In the genomic region with DNA sequence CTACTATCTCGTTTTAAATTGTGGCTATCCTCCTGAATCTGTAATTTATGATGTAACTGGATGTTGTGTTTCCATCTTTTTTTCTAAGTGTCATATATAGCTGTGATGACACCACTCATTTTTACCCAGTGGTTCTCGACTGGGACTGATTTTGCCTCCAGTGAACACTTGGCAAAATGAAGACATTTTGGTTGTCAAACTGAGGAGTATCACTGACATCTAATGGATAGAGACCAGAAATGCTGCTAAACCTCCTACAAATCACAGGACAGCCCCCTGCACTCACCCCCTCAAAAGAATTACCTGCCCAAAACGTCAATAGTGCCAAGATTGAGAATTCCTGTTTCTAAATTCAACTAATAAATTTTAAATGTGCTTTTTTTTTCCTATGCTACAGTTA, we compare ENCODE assay signal across 10 cellular contexts. TPM values are rescaled to one million over a fixed set of nuclear protein-coding genes. Genes with fewer than 3 reads are reported as not detected.
DNase-seq lines count a peak whose midpoint lies in the region; ATAC-seq and TF ChIP-seq lines count a peak whose summit lies in the region.
"Had no signal": no experiment of that assay in that cellular context is flagged by ENCODE, and none has a peak within 500 bp of the region (broad histone marks: within the 10 kb centered on the region; RNA-seq: fewer than 3 reads in every experiment).

No MANE protein-coding gene starts in this region.

- no peaks in the 10 kb centered on the region for H3K9me3 ChIP-seq in CD4-positive, CD25-positive, alpha-beta regulatory T cell (ENCODE audit: control insufficient read depth in 2 of 2, low read length in 2 of 2)
- H3K9me3 ChIP-seq in GM23248 (ENCODE audit: low read depth) (no peaks in the 10 kb centered on the region), gastroesophageal sphincter (no peaks in the 10 kb centered on the region), tibial artery (no peaks in the 10 kb centered on the region)
- H3K9me3 ChIP-seq: SJSA1 had no signal

- H3K36me3 Mint-ChIP-seq in CD4-positive, CD25-positive, alpha-beta regulatory T cell: peaks cover 15% of the 10 kb centered on the region
- peaks cover 39% of the 10 kb centered on the region for H3K36me3 Mint-ChIP-seq in activated B cell treated with CpG ODN at 0.5 μM for 24 hours (ENCODE audit: low read depth)

- peak overlapping the region in 1 of 3 donors; percentile 21 for H3K27ac Mint-ChIP-seq in CD4-positive, CD25-positive, alpha-beta regulatory T cell
- no peak overlapping the region for H3K27ac Mint-ChIP-seq in activated B cell treated with CpG ODN at 0.5 μM for 24 hours

- peaks cover 29% of the 10 kb centered on the region for H3K36me3 ChIP-seq in CD4-positive, CD25-positive, alpha-beta regulatory T cell (ENCODE audit: control insufficient read depth, insufficient read depth, low read length)
- H3K36me3 ChIP-seq in GM23248 (ENCODE audit: low read depth) (peaks cover 25% of the 10 kb centered on the region; the same call in 1 of the 2 replicates), gastroesophageal sphincter (peaks cover 2 to 31% of the 10 kb centered on the region in 2 donors), tibial artery (peaks cover 24 to 31% (median 29%) of the 10 kb centered on the region in 3 donors)

- H3K4me1 ChIP-seq in CD4-positive, CD25-positive, alpha-beta regulatory T cell (ENCODE audit: control insufficient read depth, insufficient read depth, low read length, poor library complexity, severe bottlenecking): peaks cover 28% of the 10 kb centered on the region
- H3K4me1 ChIP-seq in GM23248 (ENCODE audit: insufficient read depth): peaks cover 20% of the 10 kb centered on the region
- H3K4me1 ChIP-seq in gastroesophageal sphincter: peaks cover 0 to 47% (median 4%) of the 10 kb centered on the region in 3 donors
- H3K4me1 ChIP-seq in tibial artery: peaks cover 0 to 26% (median 17%) of the 10 kb centered on the region in 4 donors

- CTCF ChIA-PET in activated B cell treated with CpG ODN at 0.5 μM for 24 hours (lab: Charles Lee): no interaction called here

- POLR2A ChIA-PET in activated B cell treated with CpG ODN at 0.5 μM for 24 hours (lab: Charles Lee): interaction anchor here (0.6 kb wide), 1 partner anchor 46 kb away, joined by 3 read pairs; no protein-coding TSS in a partner anchor

- no peak for DNase-seq in CD4-positive, CD25-positive, alpha-beta regulatory T cell
- DNase-seq in GM23248 (no peak), activated B cell treated with CpG ODN at 0.5 μM for 24 hours (no peak), medulla oblongata (ENCODE audit: extremely low spot score) (peak; percentile 8), substantia nigra (lab: John Stamatoyannopoulos, UW) (no peak), dedifferentiated amniotic fluid mesenchymal stem cell (ENCODE audit: extremely low spot score) (no peak), tibial artery (no peak)
- DNase-seq: naive B cell had no signal

- TF ChIP-seq EP300 in gastroesophageal sphincter (IDR thresholded peaks at IDR 0.05): no peak

- no peak for TF ChIP-seq POLR2A in gastroesophageal sphincter (IDR thresholded peaks at IDR 0.05)

- H3F3A ChIP-seq in GM23248 (ENCODE audit: insufficient read depth): peaks cover 6% of the 10 kb centered on the region; the same call in 1 of the 2 replicates

- H3K79me2 ChIP-seq in GM23248 (ENCODE audit: insufficient read depth): peaks cover 64% of the 10 kb centered on the region

- no peaks in the 10 kb centered on the region for H3K9me2 ChIP-seq in GM23248 (ENCODE audit: insufficient read depth)

- intact Hi-C loops in activated B cell treated with CpG ODN at 0.5 μM for 24 hours (cut with micrococcal nuclease): no loop called here
- intact Hi-C loops in tibial artery (cut with DNase I; ENCODE audit: low total_unique reads): no loop called here

- H3K4me3 ChIP-seq in CD4-positive, CD25-positive, alpha-beta regulatory T cell (ENCODE audit: low read depth, low read length): peak overlapping the region; percentile 8
- H3K4me3 ChIP-seq in GM23248 (peak overlapping the region; percentile 99; the same call in 1 of the 2 replicates), gastroesophageal sphincter (no peak overlapping the region), tibial artery (no peak overlapping the region)
- H3K4me3 ChIP-seq: SJSA1 had no signal

- H3K4me1 Mint-ChIP-seq in CD4-positive, CD25-positive, alpha-beta regulatory T cell: peaks cover 20 to 50% (median 30%) of the 10 kb centered on the region in 4 donors
- peaks cover 35% of the 10 kb centered on the region for H3K4me1 Mint-ChIP-seq in activated B cell treated with CpG ODN at 0.5 μM for 24 hours

- no peak overlapping the region for H3K27ac ChIP-seq in CD4-positive, CD25-positive, alpha-beta regulatory T cell (ENCODE audit: insufficient read depth, low read length, poor library complexity, severe bottlenecking)
- H3K27ac ChIP-seq in GM23248 (no peak overlapping the region), gastroesophageal sphincter (no peak overlapping the region), substantia nigra (ENCODE audit: low read depth, low read length, poor library complexity, severe bottlenecking) (no peak overlapping the region), tibial artery (no peak overlapping the region)
- H3K27ac ChIP-seq: SJSA1 had no signal

- no peaks in the 10 kb centered on the region for H4K20me1 ChIP-seq in GM23248 (ENCODE audit: insufficient read depth)

- in situ Hi-C loops in GM23248 (cut with MboI): no loop called here

- 32 to 40% methylated on average over 3 of the region's 3 CpGs for WGBS in GM23248 (ENCODE audit: low coverage in 1 of 2, low lambda C conversion rate in 2 of 2, missing lambda C conversion rate in 2 of 2), 2 experiments
- 58 to 71% methylated on average over 2 to 3 of the region's 3 CpGs for WGBS in gastroesophageal sphincter (ENCODE audit: low coverage in 1 of 2), 2 donors

- TF ChIP-seq CTCF in activated B cell treated with CpG ODN at 0.5 μM for 24 hours (IDR thresholded peaks at IDR 0.05) (no peak), gastroesophageal sphincter (IDR thresholded peaks at IDR 0.05) (no peak), tibial artery (IDR thresholded peaks at IDR 0.05) (no peak)

- H3K27me3 Mint-ChIP-seq in CD4-positive, CD25-positive, alpha-beta regulatory T cell: no peaks in the 10 kb centered on the region
- H3K27me3 Mint-ChIP-seq in activated B cell treated with CpG ODN at 0.5 μM for 24 hours: no peaks in the 10 kb centered on the region
- H3K27me3 Mint-ChIP-seq: naive B cell had no signal

- H3K4me3 Mint-ChIP-seq in CD4-positive, CD25-positive, alpha-beta regulatory T cell: peak overlapping the region; percentile 63 to 79 (median 72)
- peak overlapping the region; percentile 33 for H3K4me3 Mint-ChIP-seq in activated B cell treated with CpG ODN at 0.5 μM for 24 hours

- H3K9me3 Mint-ChIP-seq in CD4-positive, CD25-positive, alpha-beta regulatory T cell: no peaks in the 10 kb centered on the region
- H3K9me3 Mint-ChIP-seq in activated B cell treated with CpG ODN at 0.5 μM for 24 hours: no peaks in the 10 kb centered on the region
- H3K9me3 Mint-ChIP-seq: naive B cell had no signal

- ATAC-seq in CD4-positive, CD25-positive, alpha-beta regulatory T cell (ENCODE audit: low read depth in 2 of 2): no peak
- ATAC-seq in activated B cell treated with CpG ODN at 0.5 μM for 24 hours (ENCODE audit: low read depth): no peak
- ATAC-seq in gastroesophageal sphincter: no peak

- no peaks in the 10 kb centered on the region for H3K27me3 ChIP-seq in CD4-positive, CD25-positive, alpha-beta regulatory T cell (ENCODE audit: control insufficient read depth, insufficient read depth, low read length)
- H3K27me3 ChIP-seq in GM23248 (replicated peaks; ENCODE audit: insufficient read depth): no peaks in the 10 kb centered on the region
- H3K27me3 ChIP-seq in gastroesophageal sphincter: no peaks in the 10 kb centered on the region
- H3K27me3 ChIP-seq in tibial artery: no peaks in the 10 kb centered on the region
- H3K27me3 ChIP-seq: SJSA1 had no signal

- H3K9ac ChIP-seq in GM23248: no peak overlapping the region

- H3K4me2 ChIP-seq in GM23248 (ENCODE audit: unreplicated experiment): no peak overlapping the region

- no peak overlapping the region for H2AFZ ChIP-seq in GM23248

RNA-seq across cellular contexts. Expression of a gene that starts 1.9 kb away (rescaled TPM):
- 12.2 TPM for total RNA-seq in CD4-positive, CD25-positive, alpha-beta regulatory T cell
- 10 to 100 TPM in 1 of 4 donors, 1 to 10 TPM in 3; 7.5 to 11.4 (median 8.8) TPM for polyA plus RNA-seq in CD4-positive, CD25-positive, alpha-beta regulatory T cell
- total RNA-seq in GM23248 (2014; rRNA removed; shearing (Covaris generic)): 14.2 and 19.9 TPM in 2 replicates
- 10.5 and 11.4 TPM in 2 replicates for polyA plus RNA-seq in GM23248 (2016; fragmentation: Nextera tagmentation; extraction: Ambion mirVana)
- 27.2 and 31.4 TPM in 2 replicates for total RNA-seq in activated B cell treated with CpG ODN at 0.5 μM for 24 hours
- 10 to 100 TPM in 3 of 4 donors, 1 to 10 TPM in 1; 6.1 to 24.9 (median 19.4) TPM for total RNA-seq in gastroesophageal sphincter

RNA-seq across cellular contexts. Expression of a gene that starts 2.1 kb away (rescaled TPM):
- 3.2 TPM for total RNA-seq in CD4-positive, CD25-positive, alpha-beta regulatory T cell
- polyA plus RNA-seq in CD4-positive, CD25-positive, alpha-beta regulatory T cell: 1 to 10 TPM; 1.3 to 3.2 (median 2.5) TPM
- 2.3 and 7.6 TPM in 2 replicates for total RNA-seq in GM23248 (2014; rRNA removed; shearing (Covaris generic))
- polyA plus RNA-seq in GM23248 (2016; fragmentation: Nextera tagmentation; extraction: Ambion mirVana): 1.6 and 2.4 TPM in 2 replicates
- total RNA-seq in activated B cell treated with CpG ODN at 0.5 μM for 24 hours (5.5 and 5.9 TPM in 2 replicates), gastroesophageal sphincter (1 to 10 TPM; 2.8 to 4.0 (median 3.0) TPM)

RNA-seq across cellular contexts. Expression of a gene that starts 43.2 kb away (rescaled TPM):
- 1.6 TPM for total RNA-seq in CD4-positive, CD25-positive, alpha-beta regulatory T cell
- polyA plus RNA-seq in CD4-positive, CD25-positive, alpha-beta regulatory T cell: not detected
- not detected in 2 replicates for total RNA-seq in GM23248 (2014; rRNA removed; shearing (Covaris generic))
- 0.21 TPM in 1 of 2 replicates, not detected in the other for polyA plus RNA-seq in GM23248 (2016; fragmentation: Nextera tagmentation; extraction: Ambion mirVana)
- total RNA-seq in activated B cell treated with CpG ODN at 0.5 μM for 24 hours: 0.71 and 0.75 TPM in 2 replicates
- 1 to 10 TPM in 1 of 4 donors, under 1 TPM in 2, not detected in 1; 0.69 to 1.6 (median 0.78) TPM for total RNA-seq in gastroesophageal sphincter
- total RNA-seq: SJSA1 had no signal

Comparison
In these comparisons a context has a peak if more than half of its experiments do, and no peak if none do; other contexts are left out.
1. H3K4me3 ChIP-seq: peak in CD4-positive, CD25-positive, alpha-beta regulatory T cell (single experiment) and GM23248 (single experiment); none in gastroesophageal sphincter (0 of 2) and tibial artery (0 of 2).